10 cellular contexts compared by ENCODE assay signal in the genomic region with DNA sequence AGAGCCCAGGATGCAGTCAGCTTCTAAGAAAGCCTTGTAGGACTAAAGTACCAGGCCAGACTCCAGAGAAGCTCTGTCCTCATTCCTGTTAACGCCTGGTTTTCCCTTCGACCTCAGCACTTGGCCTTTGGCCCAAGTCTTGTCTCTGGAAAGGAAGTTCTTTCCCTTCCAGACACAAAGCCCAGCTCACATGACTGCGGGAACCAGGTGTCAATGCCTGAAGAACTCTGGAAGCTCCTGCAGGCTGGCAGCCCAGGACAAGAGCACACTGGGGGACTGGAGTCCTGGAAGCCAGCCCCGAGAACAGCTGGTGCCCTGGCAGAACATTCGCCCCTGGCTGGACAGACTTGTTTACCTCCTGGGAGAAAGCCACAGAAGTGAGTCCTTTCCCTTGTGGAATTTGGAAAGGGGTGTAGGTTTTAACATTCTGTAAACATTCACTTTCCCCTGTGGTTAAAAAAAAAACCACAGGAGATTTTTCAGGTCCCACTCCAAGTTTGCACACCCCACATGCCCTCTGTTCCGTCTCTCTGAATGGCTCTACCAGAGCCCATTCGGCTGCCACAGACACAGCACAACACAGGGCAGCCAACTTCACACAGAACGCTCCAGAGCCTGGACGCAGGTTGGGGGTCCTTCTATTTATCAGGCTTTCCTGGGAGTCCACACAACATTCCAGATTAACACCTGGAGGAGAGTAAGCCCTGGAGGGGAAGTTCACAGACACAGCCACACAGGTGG. TPM values are rescaled to one million over a fixed set of nuclear protein-coding genes. Genes with fewer than 3 reads are reported as not detected.
DNase-seq lines count a peak whose midpoint lies in the region; ATAC-seq, FAIRE-seq and TF ChIP-seq lines count a peak whose summit lies in the region.
"Had no signal": no experiment of that assay in that cellular context is flagged by ENCODE, and none has a peak within 500 bp of the region (broad histone marks: within the 10 kb centered on the region; RNA-seq: fewer than 3 reads in every experiment).

No MANE protein-coding gene starts in this region.

- no peaks in the 10 kb centered on the region for H3K36me3 ChIP-seq in CD8-positive, alpha-beta memory T cell (ENCODE audit: insufficient read depth, low read length)
- H3K36me3 ChIP-seq in heart left ventricle (no peaks in the 10 kb centered on the region), prostate gland (no peaks in the 10 kb centered on the region)

- no peaks in the 10 kb centered on the region for H3K27me3 Mint-ChIP-seq in CD8-positive, alpha-beta memory T cell
- H3K27me3 Mint-ChIP-seq in activated B cell treated with CpG ODN at 0.5 μM for 24 hours = no peaks in the 10 kb centered on the region

- peaks cover 0 to 20% (median 0%) of the 10 kb centered on the region in 3 donors for H3K36me3 Mint-ChIP-seq in CD8-positive, alpha-beta memory T cell
- H3K36me3 Mint-ChIP-seq in activated B cell treated with CpG ODN at 0.5 μM for 24 hours (ENCODE audit: low read depth) = peaks cover 2% of the 10 kb centered on the region

- TF ChIP-seq CTCF in activated B cell treated with CpG ODN at 0.5 μM for 24 hours (IDR thresholded peaks at IDR 0.05) (no peak), heart left ventricle (IDR thresholded peaks at IDR 0.05) (no peak), prostate gland (IDR thresholded peaks at IDR 0.05) (peak in 1 of 4 experiments; percentile 19)

- POLR2A ChIA-PET in CD8-positive, alpha-beta memory T cell (lab: Charles Lee) = interaction anchor here (0.6 kb wide), 1 partner anchor 17 kb away, joined by 4 read pairs; no protein-coding TSS in a partner anchor
- POLR2A ChIA-PET in activated B cell treated with CpG ODN at 0.5 μM for 24 hours (lab: Charles Lee) = no interaction called here

- no peaks in the 10 kb centered on the region for H3K9me3 ChIP-seq in CD8-positive, alpha-beta memory T cell (ENCODE audit: low read length)
- H3K9me3 ChIP-seq in heart left ventricle (no peaks in the 10 kb centered on the region), prostate gland (no peaks in the 10 kb centered on the region)

- H3K27ac Mint-ChIP-seq in CD8-positive, alpha-beta memory T cell = peak overlapping the region; percentile 47 to 94 (median 72)
- H3K27ac Mint-ChIP-seq in activated B cell treated with CpG ODN at 0.5 μM for 24 hours = peak overlapping the region; percentile 41

- ATAC-seq in activated B cell treated with CpG ODN at 0.5 μM for 24 hours (ENCODE audit: low read depth) (no peak), heart left ventricle (peak; percentile 76 to 84 (median 78)), HG02885 (IDR thresholded peaks at IDR 0.05; ENCODE audit: poor library complexity, unreplicated experiment) (no peak)
- ATAC-seq: GM12878 had no signal

- no peak overlapping the region for H3K4me3 ChIP-seq in CD8-positive, alpha-beta memory T cell (ENCODE audit: low read length)
- peak overlapping the region in 1 of 12 donors; percentile 6 for H3K4me3 ChIP-seq in heart left ventricle
- no peak overlapping the region for H3K4me3 ChIP-seq in prostate gland
- H3K4me3 ChIP-seq: GM12878 had no signal

- no peaks in the 10 kb centered on the region for H3K9me3 Mint-ChIP-seq in CD8-positive, alpha-beta memory T cell
- H3K9me3 Mint-ChIP-seq in activated B cell treated with CpG ODN at 0.5 μM for 24 hours = no peaks in the 10 kb centered on the region

- intact Hi-C loops in activated B cell treated with CpG ODN at 0.5 μM for 24 hours (cut with micrococcal nuclease) (no loop called here), heart left ventricle (cut with DNase I) (loop anchor here in 3 of 10 donors (2.0 to 5.0 kb wide), 2 partner anchors 13 to 43 kb away; no protein-coding TSS in a partner anchor), prostate gland (cut with DNase I) (no loop called here)

- CTCF ChIA-PET in CD8-positive, alpha-beta memory T cell (lab: Charles Lee) = interaction anchor here (1.2 kb wide), 1 partner anchor 19 kb away, joined by 3 read pairs; no protein-coding TSS in a partner anchor
- CTCF ChIA-PET in activated B cell treated with CpG ODN at 0.5 μM for 24 hours (lab: Charles Lee) = no interaction called here

- peaks cover 49 to 84% (median 51%) of the 10 kb centered on the region in 3 donors for H3K4me1 Mint-ChIP-seq in CD8-positive, alpha-beta memory T cell
- H3K4me1 Mint-ChIP-seq in activated B cell treated with CpG ODN at 0.5 μM for 24 hours = peaks cover 88% of the 10 kb centered on the region

- no peak for DNase-seq in CD8-positive, alpha-beta memory T cell
- DNase-seq in activated B cell treated with CpG ODN at 0.5 μM for 24 hours (no peak), heart left ventricle (peak; percentile 85 to 94 (median 88)), prostate gland (ENCODE audit: low spot score) (peak; percentile 95), DMS153 treated with DMSO at 0.1 percent for 48 hours (lab: John Stamatoyannopoulos, UW; ENCODE audit: unreplicated experiment) (no peak), GM12892 (ENCODE audit: insufficient read length) (no peak), NAMALWA (ENCODE audit: low spot score) (no peak)
- DNase-seq: activated naive CD4-positive, alpha-beta T cell treated with anti-CD3 and anti-CD28 coated beads, Interleukin-2, amount 50 U/mL, for 16 hours had no signal

- TF ChIP-seq POLR2A in heart left ventricle (IDR thresholded peaks at IDR 0.05) (no peak), prostate gland (IDR thresholded peaks at IDR 0.05) (no peak), GM12892 (IDR thresholded peaks at IDR 0.05; ENCODE audit: low read depth, low read length) (no peak)

- peaks cover 71% of the 10 kb centered on the region for H3K4me1 ChIP-seq in CD8-positive, alpha-beta memory T cell (ENCODE audit: insufficient read depth, low read length)
- H3K4me1 ChIP-seq in heart left ventricle (peaks cover 23 to 100% (median 98%) of the 10 kb centered on the region in 12 donors), prostate gland (replicated peaks) (peaks cover 40% of the 10 kb centered on the region)

- H3K27me3 ChIP-seq in CD8-positive, alpha-beta memory T cell (ENCODE audit: insufficient read depth, low read length, poor library complexity, severe bottlenecking) = no peaks in the 10 kb centered on the region
- H3K27me3 ChIP-seq in heart left ventricle = no peaks in the 10 kb centered on the region
- H3K27me3 ChIP-seq in prostate gland (replicated peaks; ENCODE audit: insufficient read depth) = no peaks in the 10 kb centered on the region

- no peak overlapping the region for H3K4me3 Mint-ChIP-seq in CD8-positive, alpha-beta memory T cell
- no peak overlapping the region for H3K4me3 Mint-ChIP-seq in activated B cell treated with CpG ODN at 0.5 μM for 24 hours

- FAIRE-seq in GM12892 (lab: Jason Lieb, UNC) = no peak
- FAIRE-seq: GM12878 had no signal

- WGBS in heart left ventricle, 4 donors = 7 to 18% (median 9%) methylated on average over 9 of the region's 9 CpGs
- WGBS in prostate gland = 3% methylated on average over 9 of the region's 9 CpGs

- no peak overlapping the region for H3K27ac ChIP-seq in CD8-positive, alpha-beta memory T cell (ENCODE audit: low read depth, low read length)
- H3K27ac ChIP-seq in heart left ventricle (peak overlapping the region; percentile 76 to 96 (median 91)), prostate gland (peak overlapping the region; percentile 69)

RNA-seq across cellular contexts. Expression of a gene that starts 18.1 kb away (rescaled TPM):
- 10 to 100 TPM; 24.5 to 24.8 TPM for total RNA-seq in CD8-positive, alpha-beta memory T cell
- polyA plus RNA-seq in CD8-positive, alpha-beta memory T cell = 59.6 TPM
- total RNA-seq in activated B cell treated with CpG ODN at 0.5 μM for 24 hours (30.5 and 34.4 TPM in 2 replicates), heart left ventricle (100 to 1,000 TPM in 5 of 9 donors, 10 to 100 TPM in 4; 57.5 to 177 (median 104) TPM), prostate gland (100 to 1,000 TPM; 111 to 170 TPM)
- polyA plus RNA-seq in heart left ventricle = 10 to 100 TPM; 43.5 to 78.9 TPM
- 15.1 TPM for polyA plus RNA-seq in GM12892 (2012; ENCODE audit: missing spikeins)

RNA-seq across cellular contexts. Expression of a gene that starts 42.1 kb away (rescaled TPM):
- not detected for total RNA-seq in CD8-positive, alpha-beta memory T cell
- not detected for polyA plus RNA-seq in CD8-positive, alpha-beta memory T cell
- total RNA-seq in activated B cell treated with CpG ODN at 0.5 μM for 24 hours (not detected in 2 replicates), heart left ventricle (under 1 TPM in 5 of 9 donors, not detected in 4; 0.22 to 0.96 (median 0.51) TPM), prostate gland (not detected)
- under 1 TPM in 1 of 2 donors, not detected in 1; 0.19 TPM for polyA plus RNA-seq in heart left ventricle
- not detected for polyA plus RNA-seq in GM12892 (2012; ENCODE audit: missing spikeins)
- total RNA-seq: GM12878 had no signal

RNA-seq across cellular contexts. Expression of a gene that starts 47.3 kb away (rescaled TPM):
- total RNA-seq in CD8-positive, alpha-beta memory T cell = 10 to 100 TPM; 82.5 to 83.6 TPM
- 228 TPM for polyA plus RNA-seq in CD8-positive, alpha-beta memory T cell
- total RNA-seq in activated B cell treated with CpG ODN at 0.5 μM for 24 hours (22.3 and 24.9 TPM in 2 replicates), heart left ventricle (10 to 100 TPM; 22.6 to 61.3 (median 31.9) TPM), prostate gland (10 to 100 TPM; 70.5 to 93.8 TPM)
- 10 to 100 TPM; 16.2 to 58.5 TPM for polyA plus RNA-seq in heart left ventricle
- polyA plus RNA-seq in GM12892 (2012; ENCODE audit: missing spikeins) = 21.6 TPM

Comparison
In these comparisons a context has a peak if more than half of its experiments do, and no peak if none do; other contexts are left out.
1. DNase-seq: peak in heart left ventricle (5 of 5) and prostate gland (single experiment); none in CD8-positive, alpha-beta memory T cell (0 of 5), activated B cell treated with CpG ODN at 0.5 μM for 24 hours (single experiment), DMS153 treated with DMSO at 0.1 percent for 48 hours (single experiment), GM12892 (single experiment) and NAMALWA (single experiment).
2. ATAC-seq: peak in heart left ventricle (4 of 4); none in activated B cell treated with CpG ODN at 0.5 μM for 24 hours (single experiment) and HG02885 (single experiment).